9 cellular contexts compared by ENCODE assay signal in the genomic region with DNA sequence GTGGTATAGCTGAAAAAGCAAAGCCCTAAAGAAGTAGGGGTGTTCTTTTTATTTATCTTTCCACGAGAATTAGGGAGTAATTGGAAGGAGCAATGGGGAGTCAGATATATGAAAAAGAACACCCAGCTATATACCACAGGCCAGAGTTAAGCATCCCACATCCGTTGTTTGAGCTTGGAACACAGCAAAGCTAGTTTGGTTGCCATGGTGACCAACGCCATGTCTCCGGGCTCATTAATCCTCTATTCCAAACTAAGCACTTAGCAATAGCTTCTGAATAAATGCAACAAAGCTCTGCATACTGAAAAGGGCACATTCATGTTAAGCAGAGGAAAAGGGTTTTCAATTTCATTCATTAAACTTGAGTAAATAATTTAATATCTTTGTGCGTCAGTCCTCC. TPM values are rescaled to one million over a fixed set of nuclear protein-coding genes. Genes with fewer than 3 reads are reported as not detected.
DNase-seq lines count a peak whose midpoint lies in the region; ATAC-seq and TF ChIP-seq lines count a peak whose summit lies in the region.
"Had no signal": no experiment of that assay in that cellular context is flagged by ENCODE, and none has a peak within 500 bp of the region (broad histone marks: within the 10 kb centered on the region; RNA-seq: fewer than 3 reads in every experiment).

No MANE protein-coding gene starts in this region.

- H3K36me3 Mint-ChIP-seq in activated T-helper 1 cell treated with anti-CD3 and anti-CD28 coated beads, Interleukin-12 subunit alpha, Interleukin-12 subunit beta, Interleukin-2, Interleukin-4 antibody, amounts not matched to agents 30 ng/mL and 10 ng/mL and 1 ng/mL, durations not matched to agents 14 hours and 24 hours and 36 hours (ENCODE audit: low read depth), result no peaks in the 10 kb centered on the region

- no peaks in the 10 kb centered on the region for H3K9me3 Mint-ChIP-seq in activated T-helper 1 cell treated with anti-CD3 and anti-CD28 coated beads, Interleukin-12 subunit alpha, Interleukin-12 subunit beta, Interleukin-2, Interleukin-4 antibody, amounts not matched to agents 30 ng/mL and 10 ng/mL and 1 ng/mL, durations not matched to agents 14 hours and 24 hours and 36 hours

- peak overlapping the region; percentile 54 for H3K4me2 ChIP-seq in Loucy (ENCODE audit: low read depth, low read length, poor library complexity, severe bottlenecking)

- H2AFZ ChIP-seq in Loucy (ENCODE audit: low read length), result no peak overlapping the region; the same call in 1 of the 2 replicates

- peaks cover 6% of the 10 kb centered on the region for H3K27me3 Mint-ChIP-seq in activated T-helper 1 cell treated with anti-CD3 and anti-CD28 coated beads, Interleukin-12 subunit alpha, Interleukin-12 subunit beta, Interleukin-2, Interleukin-4 antibody, amounts not matched to agents 30 ng/mL and 10 ng/mL and 1 ng/mL, durations not matched to agents 14 hours and 24 hours and 36 hours (ENCODE audit: insufficient read depth)

- H3K36me3 ChIP-seq in Loucy (ENCODE audit: insufficient read depth, low read length), result no peaks in the 10 kb centered on the region

- peaks cover 9% of the 10 kb centered on the region for H3K4me1 Mint-ChIP-seq in activated T-helper 1 cell treated with anti-CD3 and anti-CD28 coated beads, Interleukin-12 subunit alpha, Interleukin-12 subunit beta, Interleukin-2, Interleukin-4 antibody, amounts not matched to agents 30 ng/mL and 10 ng/mL and 1 ng/mL, durations not matched to agents 14 hours and 24 hours and 36 hours (ENCODE audit: low read depth)

- peak overlapping the region; percentile 46 for H3K4me3 ChIP-seq in Loucy (ENCODE audit: low read length, poor library complexity, severe bottlenecking)

- TF ChIP-seq CTCF in Loucy (conservative IDR thresholded peaks at IDR 0.05; ENCODE audit: low read length), result no peak

- no peak for ATAC-seq in left lobe of liver
- ATAC-seq: Panc1 had no signal

- peak overlapping the region; percentile 25 for H3K9ac ChIP-seq in Loucy (ENCODE audit: low read depth, low read length, poor library complexity, severe bottlenecking)

- no peaks in the 10 kb centered on the region for H3F3A ChIP-seq in Loucy (ENCODE audit: low read depth)

- H3K4me1 ChIP-seq in Loucy (ENCODE audit: insufficient read depth, low read length, poor library complexity, severe bottlenecking), result peaks cover 74% of the 10 kb centered on the region

- intact Hi-C loops in activated T-helper 1 cell treated with anti-CD3 and anti-CD28 coated beads, Interleukin-12 subunit alpha, Interleukin-12 subunit beta, Interleukin-2, Interleukin-4 antibody, amounts not matched to agents 30 ng/mL and 10 ng/mL and 1 ng/mL, durations not matched to agents 14 hours and 24 hours and 36 hours (cut with micrococcal nuclease), result loop anchor here (10.0 kb wide), 2 partner anchors 816 to 986 kb away; partner anchors contain the start of gene SLC25A13

- no peak overlapping the region for H3K4me3 Mint-ChIP-seq in activated T-helper 1 cell treated with anti-CD3 and anti-CD28 coated beads, Interleukin-12 subunit alpha, Interleukin-12 subunit beta, Interleukin-2, Interleukin-4 antibody, amounts not matched to agents 30 ng/mL and 10 ng/mL and 1 ng/mL, durations not matched to agents 14 hours and 24 hours and 36 hours

- H4K20me1 ChIP-seq in Loucy (ENCODE audit: insufficient read depth, low read length, poor library complexity, severe bottlenecking), result no peaks in the 10 kb centered on the region

- DNase-seq in SHP77 (lab: John Stamatoyannopoulos, UW) (peak; percentile 60 to 71), SHP77 treated with DMSO at 0.1 percent for 48 hours (lab: John Stamatoyannopoulos, UW) (no peak), medulla oblongata (ENCODE audit: extremely low spot score) (peak; percentile 69), left lobe of liver (ENCODE audit: low spot score) (no peak), KBM-7 (no peak)
- peak; percentile 21 for DNase-seq in activated T-helper 1 cell treated with anti-CD3 and anti-CD28 coated beads, Interleukin-12 subunit alpha, Interleukin-12 subunit beta, Interleukin-2, Interleukin-4 antibody, amounts not matched to agents 30 ng/mL and 10 ng/mL and 1 ng/mL, durations not matched to agents 14 hours and 24 hours and 36 hours (ENCODE audit: low spot score)
- no peak for DNase-seq in stimulated activated CD4-positive, alpha-beta T cell treated with anti-CD3 and anti-CD28 coated beads, Interleukin-4, amount 100 ng/mL, for 24 hours

- H3K9me2 ChIP-seq in Loucy (replicated peaks; ENCODE audit: low read depth, low read length), result no peaks in the 10 kb centered on the region

- no peaks in the 10 kb centered on the region for H3K9me3 ChIP-seq in Loucy (ENCODE audit: insufficient read depth, low read depth, low read length)

- H3K27me3 ChIP-seq in Loucy (ENCODE audit: insufficient read depth, low read length, poor library complexity, severe bottlenecking), result no peaks in the 10 kb centered on the region

- H3K79me2 ChIP-seq in Loucy (ENCODE audit: insufficient read depth, low read length), result no peaks in the 10 kb centered on the region

- in situ Hi-C loops in KBM-7 (cut with MboI; ENCODE audit: low pct_unique_long_range_greater_than_20kb, low sequenced_read_pairs), result no loop called here

- no peak overlapping the region for H3K27ac Mint-ChIP-seq in activated T-helper 1 cell treated with anti-CD3 and anti-CD28 coated beads, Interleukin-12 subunit alpha, Interleukin-12 subunit beta, Interleukin-2, Interleukin-4 antibody, amounts not matched to agents 30 ng/mL and 10 ng/mL and 1 ng/mL, durations not matched to agents 14 hours and 24 hours and 36 hours

RNA-seq across cellular contexts. Expression of gene ASB4, which starts 23.5 kb away (rescaled TPM):
- not detected in 2 replicates for total RNA-seq in activated T-helper 1 cell treated with anti-CD3 and anti-CD28 coated beads, Interleukin-12 subunit alpha, Interleukin-12 subunit beta, Interleukin-2, Interleukin-4 antibody, amounts not matched to agents 30 ng/mL and 10 ng/mL and 1 ng/mL, durations not matched to agents 14 hours and 24 hours and 36 hours
- 0.40 TPM for total RNA-seq in left lobe of liver

Comparison
In these comparisons a context has a peak if more than half of its experiments do, and no peak if none do; other contexts are left out.
1. DNase-seq: peak in SHP77 (2 of 2), activated T-helper 1 cell treated with anti-CD3 and anti-CD28 coated beads, Interleukin-12 subunit alpha, Interleukin-12 subunit beta, Interleukin-2, Interleukin-4 antibody, amounts not matched to agents 30 ng/mL and 10 ng/mL and 1 ng/mL, durations not matched to agents 14 hours and 24 hours and 36 hours (single experiment) and medulla oblongata (single experiment); none in SHP77 treated with DMSO at 0.1 percent for 48 hours (single experiment), left lobe of liver (single experiment), stimulated activated CD4-positive, alpha-beta T cell treated with anti-CD3 and anti-CD28 coated beads, Interleukin-4, amount 100 ng/mL, for 24 hours (single experiment) and KBM-7 (single experiment).